In genomic region chr22:35413624-35414023, GRCh38 we compare ENCODE assay signal across 15 cellular contexts. TPM values are rescaled to one million over a fixed set of nuclear protein-coding genes. Genes with fewer than 3 reads are reported as not detected.
A peak's percentile ranks its signal among the peaks of the same experiment; 100 is the strongest.
DNase-seq lines count a peak whose midpoint lies in the region; ATAC-seq and TF ChIP-seq lines count a peak whose summit lies in the region.
"Had no signal": no experiment of that assay in that cellular context is flagged by ENCODE, and none has a peak within 500 bp of the region (broad histone marks: within the 10 kb centered on the region; RNA-seq: fewer than 3 reads in every experiment).

No MANE protein-coding gene starts in this region.

- POLR2A ChIA-PET in IMR-90 (lab: Charles Lee; ENCODE audit: unreplicated experiment) = interaction anchor here (0.5 kb wide), 1 partner anchor 237 kb away, joined by 7 read pairs; no protein-coding TSS in a partner anchor
- POLR2A ChIA-PET in OCI-LY7 (lab: Charles Lee) = interaction anchor here (1.5 kb wide), 1 partner anchor 16 kb away, joined by 3 read pairs; no protein-coding TSS in a partner anchor

- no peak overlapping the region for H4K5ac ChIP-seq in IMR-90 (ENCODE audit: low read depth, low read length)

- no peak for TF ChIP-seq CTCF in IMR-90 (conservative IDR thresholded peaks at IDR 0.05; ENCODE audit: low read depth, low read length)
- no peak for TF ChIP-seq CTCF in OCI-LY7 (conservative IDR thresholded peaks at IDR 0.05; ENCODE audit: low read length)

- H3K36me3 Mint-ChIP-seq in memory B cell = peaks cover 27% of the 10 kb centered on the region
- peaks cover 61 to 69% of the 10 kb centered on the region in 2 donors for H3K36me3 Mint-ChIP-seq in stimulated activated naive B cell treated with anti-CD40 and anti-IgM and Interleukin-4, amounts not matched to agents 10 μg/mL and 1 μg/mL and 100 μg/mL, for 72 hours

- no peak overlapping the region for H3K56ac ChIP-seq in IMR-90 (ENCODE audit: extremely low read depth, insufficient read depth, low read length)

- no peak overlapping the region for H3K4me2 ChIP-seq in IMR-90 (ENCODE audit: low read depth, low read length)
- H3K4me2 ChIP-seq in OCI-LY7 (ENCODE audit: low read length) = peak overlapping the region; percentile 50
- H3K4me2 ChIP-seq: BLaER1 treated with 17β-estradiol and CSF1 and Interleukin-3, amounts not matched to agents 10 nM and 100 nM had no signal

- no peak overlapping the region for H2AK5ac ChIP-seq in IMR-90 (ENCODE audit: low read depth, low read length)

- no peaks in the 10 kb centered on the region for H3K27me3 Mint-ChIP-seq in memory B cell
- no peaks in the 10 kb centered on the region for H3K27me3 Mint-ChIP-seq in stimulated activated naive B cell treated with anti-CD40 and anti-IgM and Interleukin-4, amounts not matched to agents 10 μg/mL and 1 μg/mL and 100 μg/mL, for 72 hours
- H3K27me3 Mint-ChIP-seq: B cell had no signal

- TF ChIP-seq POLR2A in IMR-90 (IDR thresholded peaks at IDR 0.05; ENCODE audit: low read depth, low read length) = no peak

- dilution Hi-C loops in IMR-90 (cut with HindIII; ENCODE audit: low sequenced_read_pairs, unreplicated experiment) = no loop called here

- H3K79me1 ChIP-seq in IMR-90 (ENCODE audit: low read depth in 1 of 2, low read length in 2 of 2) = peaks cover 0 to 3% of the 10 kb centered on the region in 2 experiments; a peak in 2 of 4 replicates

- H3K36me3 ChIP-seq in IMR-90 (ENCODE audit: control insufficient read depth, insufficient read depth, low read length) (peaks cover 25% of the 10 kb centered on the region), OCI-LY7 (ENCODE audit: insufficient read depth, low read length) (peaks cover 97% of the 10 kb centered on the region)

- no peaks in the 10 kb centered on the region for H3K27me3 ChIP-seq in IMR-90 (ENCODE audit: control insufficient read depth, insufficient read depth, low read length)
- H3K27me3 ChIP-seq: BLaER1 treated with 17β-estradiol and CSF1 and Interleukin-3, amounts not matched to agents 10 nM and 100 nM had no signal

- WGBS in IMR-90 (ENCODE audit: extremely low coverage in 2 of 2, insufficient read length in 1 of 2), 2 experiments = no CpG with 5 or more reads among the region's 4 CpGs

- ATAC-seq in IMR-90 (ENCODE audit: low read depth) (no peak), memory B cell (ENCODE audit: low read depth) (no peak), HG02970 (IDR thresholded peaks at IDR 0.05; ENCODE audit: low FRiP score, unreplicated experiment) (no peak)
- no peak for ATAC-seq in stimulated activated naive B cell treated with anti-CD40 and anti-IgM and Interleukin-4, amounts not matched to agents 10 μg/mL and 1 μg/mL and 100 μg/mL, for 72 hours (replicated peaks)
- ATAC-seq: CD8-positive, alpha-beta T cell; GM12878 had no signal

- no peak overlapping the region for H3K4me3 Mint-ChIP-seq in memory B cell
- no peak overlapping the region for H3K4me3 Mint-ChIP-seq in stimulated activated naive B cell treated with anti-CD40 and anti-IgM and Interleukin-4, amounts not matched to agents 10 μg/mL and 1 μg/mL and 100 μg/mL, for 72 hours
- H3K4me3 Mint-ChIP-seq: B cell; CD8-positive, alpha-beta T cell had no signal

- H3K4me3 ChIP-seq in IMR-90 (ENCODE audit: insufficient read depth, low read depth, low read length) (no peak overlapping the region), OCI-LY7 (ENCODE audit: low read depth, low read length, poor library complexity, severe bottlenecking) (peak overlapping the region; percentile 4)
- H3K4me3 ChIP-seq: BLaER1 treated with 17β-estradiol and CSF1 and Interleukin-3, amounts not matched to agents 10 nM and 100 nM; GM12878; HAP-1 had no signal

- BruUV-seq in IMR-90 (replicated peaks; lab: Mats Ljungman, UMichigan) (no TSS peak), OCI-LY7 (replicated peaks; lab: Mats Ljungman, UMichigan) (no TSS peak)

- no peaks in the 10 kb centered on the region for H3K9me2 ChIP-seq in OCI-LY7 (ENCODE audit: insufficient read depth, low read length)

- H3K23ac ChIP-seq in IMR-90 (ENCODE audit: low read depth, low read length) = no peak overlapping the region

- CTCF ChIA-PET in IMR-90 (lab: Yijun Ruan, JAX) = interaction anchor here (1.3 kb wide), 1 partner anchor 63 kb away, joined by 7 read pairs; no protein-coding TSS in a partner anchor
- CTCF ChIA-PET in OCI-LY7 (lab: Charles Lee; ENCODE audit: unreplicated experiment) = interaction anchor here (1.7 kb wide), 1 partner anchor 62 kb away, joined by 4 read pairs; no protein-coding TSS in a partner anchor

- no peak for TF ChIP-seq RAD21 in IMR-90 (IDR thresholded peaks at IDR 0.05; ENCODE audit: low read length)

- H3K27ac ChIP-seq in IMR-90 (ENCODE audit: insufficient read depth, low read length) (no peak overlapping the region), OCI-LY7 (ENCODE audit: low read depth, low read length, poor library complexity, severe bottlenecking) (peak overlapping the region; percentile 63)
- H3K27ac ChIP-seq: HL-60 had no signal

- H3K14ac ChIP-seq in IMR-90 (replicated peaks; ENCODE audit: low read depth, low read length) = no peak overlapping the region

- intact Hi-C loops in IMR-90 (cut with micrococcal nuclease) = no loop called here
- intact Hi-C loops in OCI-LY7 (cut with micrococcal nuclease; ENCODE audit: unreplicated experiment) = loop anchor here (5.0 kb wide), 1 partner anchor 106 kb away; no protein-coding TSS in a partner anchor

- peaks cover 24% of the 10 kb centered on the region for H3K4me1 Mint-ChIP-seq in memory B cell
- H3K4me1 Mint-ChIP-seq in stimulated activated naive B cell treated with anti-CD40 and anti-IgM and Interleukin-4, amounts not matched to agents 10 μg/mL and 1 μg/mL and 100 μg/mL, for 72 hours = peaks cover 27 to 43% of the 10 kb centered on the region in 2 donors

- no peaks in the 10 kb centered on the region for H3K9me3 Mint-ChIP-seq in memory B cell
- H3K9me3 Mint-ChIP-seq in stimulated activated naive B cell treated with anti-CD40 and anti-IgM and Interleukin-4, amounts not matched to agents 10 μg/mL and 1 μg/mL and 100 μg/mL, for 72 hours = no peaks in the 10 kb centered on the region
- H3K9me3 Mint-ChIP-seq: CD8-positive, alpha-beta T cell had no signal

- H4K91ac ChIP-seq in IMR-90 (ENCODE audit: insufficient read depth, low read depth, low read length) = no peak overlapping the region

- H3K27ac Mint-ChIP-seq in memory B cell = peak overlapping the region; percentile 53
- peak overlapping the region; percentile 67 for H3K27ac Mint-ChIP-seq in stimulated activated naive B cell treated with anti-CD40 and anti-IgM and Interleukin-4, amounts not matched to agents 10 μg/mL and 1 μg/mL and 100 μg/mL, for 72 hours
- H3K27ac Mint-ChIP-seq: B cell; CD8-positive, alpha-beta T cell had no signal

- H2BK5ac ChIP-seq in IMR-90 (ENCODE audit: low read depth, low read length, poor library complexity, severe bottlenecking) = no peak overlapping the region

- no peak overlapping the region for H4K8ac ChIP-seq in IMR-90 (ENCODE audit: low read depth in 2 of 2, low read length in 2 of 2)

- no peak overlapping the region for H3K4ac ChIP-seq in IMR-90 (ENCODE audit: low read depth, low read length)

- H3K9me1 ChIP-seq in IMR-90 (ENCODE audit: insufficient read depth, low read length) = 0 out of 2 replicates have a peak, but pooled peaks cover 4% of the 10 kb centered on the region

- H2BK120ac ChIP-seq in IMR-90 (ENCODE audit: low read depth, low read length) = no peak overlapping the region

- H2BK20ac ChIP-seq in IMR-90 (ENCODE audit: low read depth, low read length) = no peak overlapping the region

- H3K79me2 ChIP-seq in OCI-LY7 (ENCODE audit: insufficient read depth, low read depth, low read length) = peaks cover 22% of the 10 kb centered on the region; the same call in 1 of the 2 replicates

- H3K4me1 ChIP-seq in IMR-90 (ENCODE audit: control insufficient read depth, insufficient read depth, low read length) (peaks cover 2% of the 10 kb centered on the region), OCI-LY7 (ENCODE audit: insufficient read depth, low read length, poor library complexity, severe bottlenecking) (peaks cover 60% of the 10 kb centered on the region)
- H3K4me1 ChIP-seq: HAP-1 had no signal

- H4K20me1 ChIP-seq in IMR-90 (ENCODE audit: insufficient read depth, low read length) = no peaks in the 10 kb centered on the region
- peaks cover 6% of the 10 kb centered on the region; the same call in 1 of the 2 replicates for H4K20me1 ChIP-seq in OCI-LY7 (ENCODE audit: insufficient read depth, low read length)

- H3K9me3 ChIP-seq in IMR-90 (ENCODE audit: control insufficient read depth, insufficient read depth, low read length) (no peaks in the 10 kb centered on the region), OCI-LY7 (ENCODE audit: low read length) (no peaks in the 10 kb centered on the region)
- H3K9me3 ChIP-seq: BLaER1 treated with 17β-estradiol and CSF1 and Interleukin-3, amounts not matched to agents 10 nM and 100 nM; HAP-1 had no signal

- H3K9ac ChIP-seq in IMR-90 (ENCODE audit: low read depth, low read length) = no peak overlapping the region

- no peak overlapping the region for H3K18ac ChIP-seq in IMR-90 (ENCODE audit: low read depth, low read length)

- peak overlapping the region; percentile 37 for H2AK9ac ChIP-seq in IMR-90 (replicated peaks; ENCODE audit: low read depth, low read length, poor library complexity)

- H2BK15ac ChIP-seq in IMR-90 (ENCODE audit: low read depth, low read length) = no peak overlapping the region

- H2AFZ ChIP-seq in IMR-90 (replicated peaks; ENCODE audit: low read length, poor library complexity) (no peak overlapping the region), OCI-LY7 (ENCODE audit: low read length) (no peak overlapping the region)

- DNase-seq in IMR-90 = no peak
- no peak for DNase-seq in OCI-LY7 (ENCODE audit: low spot score)
- no peak for DNase-seq in memory B cell (ENCODE audit: low spot score in 2 of 2)
- no peak for DNase-seq in stimulated activated naive B cell treated with anti-CD40 and anti-IgM and Interleukin-4, amounts not matched to agents 10 μg/mL and 1 μg/mL and 100 μg/mL, for 72 hours
- no peak for DNase-seq in T1000 (lab: John Stamatoyannopoulos, UW)
- DNase-seq: Calu3; CD8-positive, alpha-beta T cell; DND-41; EL had no signal

- in situ Hi-C loops in IMR-90 (cut with MboI; ENCODE audit: low sequenced_read_pairs) = no loop called here

TF ChIP-seq in IMR-90, 13 proteins besides CTCF, POLR2A, EP300 and RAD21 (continues in another document):
- TF ChIP-seq MAZ (IDR thresholded peaks at IDR 0.05; ENCODE audit: borderline replicate concordance, low read depth, low read length) = no peak

RNA-seq across cellular contexts. Expression of gene MCM5, which starts 13.7 kb away (rescaled TPM):
- 53.6 and 58.6 TPM in 2 replicates for total RNA-seq in IMR-90 (2012; rRNA removed)
- 43.0 and 44.3 TPM in 2 replicates for polyA plus RNA-seq in IMR-90 (2012; rRNA removed)
- polyA plus RNA-seq in IMR-90 (2012; cell fraction: cytosol; rRNA removed) = 24.6 and 31.4 TPM in 2 replicates
- polyA plus RNA-seq in IMR-90 (2012; cell fraction: nucleus; rRNA removed; ENCODE audit: low replicate concordance) = 29.3 and 58.8 TPM in 2 replicates
- total RNA-seq in OCI-LY7 (2014; rRNA removed; shearing (Covaris generic)) = 178 and 242 TPM in 2 replicates
- total RNA-seq in OCI-LY7 (2022) = 360 TPM in 2 replicates

RNA-seq across cellular contexts. Expression of gene HMOX1, which starts 32.7 kb away (rescaled TPM):
- total RNA-seq in IMR-90 (2012; rRNA removed) = 16.4 and 23.1 TPM in 2 replicates
- polyA plus RNA-seq in IMR-90 (2012; rRNA removed) = 49.9 and 50.5 TPM in 2 replicates
- polyA plus RNA-seq in IMR-90 (2012; cell fraction: cytosol; rRNA removed) = 82.4 and 91.3 TPM in 2 replicates
- 45.0 and 48.2 TPM in 2 replicates for polyA plus RNA-seq in IMR-90 (2012; cell fraction: nucleus; rRNA removed; ENCODE audit: low replicate concordance)
- total RNA-seq in OCI-LY7 (2014; rRNA removed; shearing (Covaris generic)) = 2.2 and 2.9 TPM in 2 replicates
- total RNA-seq in OCI-LY7 (2022) = 8.5 and 13.9 TPM in 2 replicates
